ENCODE assay signal across 17 cellular contexts in genomic region chr12:26906704-26907103, GRCh38. TPM values are rescaled to one million over a fixed set of nuclear protein-coding genes. Genes with fewer than 3 reads are reported as not detected.
DNase-seq lines count a peak whose midpoint lies in the region; ATAC-seq and TF ChIP-seq lines count a peak whose summit lies in the region.
"Had no signal": no experiment of that assay in that cellular context is flagged by ENCODE, and none has a peak within 500 bp of the region (broad histone marks: within the 10 kb centered on the region; RNA-seq: fewer than 3 reads in every experiment).

No MANE protein-coding gene starts in this region.

- H3K27ac ChIP-seq in HL-60 (replicated peaks) (peak overlapping the region; percentile 26), transverse colon (no peak overlapping the region)
- H3K27ac ChIP-seq: BLaER1, RWPE1, tibial nerve had no signal

- no peak for ATAC-seq in GM21423 (IDR thresholded peaks at IDR 0.05; ENCODE audit: unreplicated experiment)
- ATAC-seq: esophagus mucosa had no signal

- no peak for TF ChIP-seq POLR2A in transverse colon (IDR thresholded peaks at IDR 0.05)

- TF ChIP-seq CTCF in HL-60 (IDR thresholded peaks at IDR 0.05; ENCODE audit: insufficient read depth, low read length) (no peak), transverse colon (IDR thresholded peaks at IDR 0.05) (no peak)

- in situ Hi-C loops in transverse colon (cut with MboI; ENCODE audit: low pct_ligation_motif_present in 1 of 4, low pct_unique_long_range_greater_than_20kb in 1 of 4, low sequenced_read_pairs in 3 of 4), result no loop called here

- H3K27me3 ChIP-seq in HL-60 (ENCODE audit: insufficient read depth, poor library complexity, severe bottlenecking), result no peaks in the 10 kb centered on the region
- H3K27me3 ChIP-seq in transverse colon, result no peaks in the 10 kb centered on the region
- H3K27me3 ChIP-seq: BLaER1, dorsolateral prefrontal cortex, tibial nerve had no signal

- TF ChIP-seq EP300 in transverse colon (IDR thresholded peaks at IDR 0.05; ENCODE audit: low read depth), result no peak

- DNase-seq in DMS 273 treated with DMSO at 0.1 percent for 48 hours (lab: John Stamatoyannopoulos, UW) (peak; percentile 64), HL-60 (ENCODE audit: low read depth in 1 of 2, low spot score in 1 of 2) (no peak), NCI-H2196 treated with DMSO at 0.1 percent for 48 hours (lab: John Stamatoyannopoulos, UW; ENCODE audit: unreplicated experiment) (peak; percentile 74), left kidney (ENCODE audit: low read depth, low spot score) (peak; percentile 11), transverse colon (no peak), NCI-H226 (no peak), inferior parietal cortex (ENCODE audit: extremely low spot score) (no peak)
- DNase-seq: activated naive CD4-positive, alpha-beta T cell treated with Interleukin-2 at 50 U/mL for 16 hours; dorsolateral prefrontal cortex; H7; NCI-H1436; NCI-H524 treated with DMSO at 0.1 percent for 48 hours had no signal

- H3K36me3 ChIP-seq in transverse colon, result peaks cover 0 to 51% (median 16%) of the 10 kb centered on the region in 4 donors

- H3K9me3 ChIP-seq in transverse colon, result peaks cover 0 to 4% of the 10 kb centered on the region in 2 donors

- intact Hi-C loops in transverse colon (cut with DNase I; ENCODE audit: low total_unique reads), result no loop called here

- H3K4me1 ChIP-seq in transverse colon, result no peaks in the 10 kb centered on the region
- H3K4me1 ChIP-seq: BLaER1, tibial nerve had no signal

- H3K4me3 ChIP-seq in HL-60 (replicated peaks; ENCODE audit: insufficient read depth, low read length) (no peak overlapping the region), transverse colon (no peak overlapping the region)
- H3K4me3 ChIP-seq: BLaER1, dorsolateral prefrontal cortex, tibial nerve had no signal

- WGBS in transverse colon (ENCODE audit: low coverage in 1 of 2), 2 donors, result 23% methylated on average over 1 of the region's 1 CpG; no CpG with 5 or more reads in 1 of the 2 donors

RNA-seq across cellular contexts. Expression of gene INTS13, which starts 31.1 kb away (rescaled TPM):
- total RNA-seq in transverse colon, result 100 to 1,000 TPM in 1 of 4 donors, 10 to 100 TPM in 2, 1 to 10 TPM in 1; 6.4 to 120 (median 15.7) TPM

RNA-seq across cellular contexts. Expression of gene FGFR1OP2, which starts 31.6 kb away (rescaled TPM):
- total RNA-seq in transverse colon, result 10 to 100 TPM; 13.7 to 85.4 (median 43.9) TPM

Comparison
In these comparisons a context has a peak if more than half of its experiments do, and no peak if none do; other contexts are left out.
1. DNase-seq: peak in DMS 273 treated with DMSO at 0.1 percent for 48 hours (single experiment), NCI-H2196 treated with DMSO at 0.1 percent for 48 hours (single experiment) and left kidney (single experiment); none in HL-60 (0 of 2), transverse colon (single experiment), NCI-H226 (single experiment) and inferior parietal cortex (single experiment).